ENCODE assay signal across 8 cellular contexts in the genomic region with DNA sequence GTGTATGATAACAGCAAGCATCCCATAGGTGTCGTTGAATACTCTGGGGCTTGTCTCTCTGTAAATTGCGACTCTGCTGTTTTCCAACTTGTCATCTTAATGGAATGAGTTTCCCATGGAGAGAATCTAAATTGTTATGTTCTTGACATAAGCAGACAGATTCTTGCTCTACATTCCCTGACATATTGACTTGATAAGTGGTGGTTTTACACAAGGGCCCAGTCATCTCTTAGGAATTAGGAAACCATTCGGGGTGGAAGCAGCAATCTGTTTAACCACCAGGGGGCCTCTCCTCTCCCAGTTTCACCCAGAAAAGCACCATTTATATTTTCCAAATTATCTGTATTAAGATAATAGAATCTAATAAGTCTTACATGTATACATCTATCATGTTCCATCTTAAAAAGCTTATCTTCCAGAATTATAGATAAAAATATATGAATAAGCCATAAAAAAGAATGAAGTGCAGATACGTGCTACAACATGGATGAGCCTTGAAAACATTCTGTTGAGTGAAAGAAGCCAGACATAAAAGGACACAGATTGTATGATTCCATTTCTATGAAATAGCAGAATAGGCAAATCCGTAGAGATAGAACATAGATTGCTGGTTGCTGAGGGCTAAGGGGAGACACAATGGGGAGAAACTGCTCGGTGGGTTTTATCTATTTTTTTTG.
DNase-seq lines count a peak whose midpoint lies in the region; ATAC-seq, FAIRE-seq and TF ChIP-seq lines count a peak whose summit lies in the region.

No MANE protein-coding gene starts in this region.

- ATAC-seq in HG02678 (IDR thresholded peaks at IDR 0.05; ENCODE audit: unreplicated experiment) (no peak), HG02610 (IDR thresholded peaks at IDR 0.05; ENCODE audit: unreplicated experiment) (no peak)

- peaks cover 0 to 9% (median 0%) of the 10 kb centered on the region in 4 donors for H3K4me1 ChIP-seq in tibial artery

- H3K27me3 ChIP-seq in brain microvascular endothelial cell (replicated peaks) = no peaks in the 10 kb centered on the region
- no peaks in the 10 kb centered on the region for H3K27me3 ChIP-seq in tibial artery

- H3K9me3 ChIP-seq in tibial artery = no peaks in the 10 kb centered on the region

- peaks cover 53% of the 10 kb centered on the region for H3K36me3 ChIP-seq in brain microvascular endothelial cell (replicated peaks)
- H3K36me3 ChIP-seq in tibial artery = peaks cover 57 to 86% (median 59%) of the 10 kb centered on the region in 3 donors

- H3K27ac ChIP-seq in brain microvascular endothelial cell (peak overlapping the region; percentile 87), tibial artery (peak overlapping the region; percentile 51 to 61)

- in situ Hi-C loops in brain microvascular endothelial cell (cut with HindIII; ENCODE audit: low pct_ligation_motif_present, low sequenced_read_pairs) = no loop called here

- TF ChIP-seq CTCF in brain microvascular endothelial cell (IDR thresholded peaks at IDR 0.05; ENCODE audit: low read depth, low read length, missing control alignments) = peak; percentile 86
- peak; percentile 67 to 77 for TF ChIP-seq CTCF in tibial artery (IDR thresholded peaks at IDR 0.05)

- DNase-seq in AG20443 (ENCODE audit: low spot score) (peak; percentile 86), GM18507 (ENCODE audit: extremely low spot score, insufficient read length, low read depth) (no peak), NCI-H69 (lab: John Stamatoyannopoulos, UW) (peak; percentile 24), brain microvascular endothelial cell (peak; percentile 91), kidney glomerular epithelial cell (lab: John Stamatoyannopoulos, UW) (peak; percentile 90), tibial artery (peak in 1 of 2 donors; percentile 39)

- H3K4me3 ChIP-seq in brain microvascular endothelial cell (ENCODE audit: low read depth, low read length) = no peak overlapping the region
- H3K4me3 ChIP-seq in tibial artery = peak overlapping the region in 1 of 2 donors; percentile 7

- intact Hi-C loops in tibial artery (cut with DNase I; ENCODE audit: low total_unique reads) = loop anchor here (5.0 kb wide), 1 partner anchor 330 kb away; no protein-coding TSS in a partner anchor

- FAIRE-seq in GM18507 (lab: Jason Lieb, UNC) = peak; percentile 31
